ENCODE assay signal across 2 cellular contexts in genomic region chr14:54440454-54440853, GRCh38.
TF ChIP-seq lines count a peak whose summit lies in the region.

No MANE protein-coding gene starts in this region.

TF ChIP-seq in H1, 55 proteins besides CTCF, POLR2A, EP300 and RAD21:
- TF ChIP-seq TAF7 (optimal IDR thresholded peaks at IDR 0.05; ENCODE audit: borderline replicate concordance, low read depth, low read length) (no peak), CBX5 (IDR thresholded peaks at IDR 0.05; ENCODE audit: low read depth, low read length) (no peak), SP1 (IDR thresholded peaks at IDR 0.05; ENCODE audit: low read depth, low read length) (no peak), CTBP2 (IDR thresholded peaks at IDR 0.05; ENCODE audit: borderline replicate concordance, insufficient read depth, insufficient read length, low read length) (no peak), SIN3A (conservative IDR thresholded peaks at IDR 0.05 in 1 of 2, IDR thresholded peaks at IDR 0.05 in 1 of 2; ENCODE audit: low read depth in 1 of 2, low read length in 2 of 2) (no peak), CHD2 (IDR thresholded peaks at IDR 0.05; ENCODE audit: low read length) (no peak), HDAC6 (IDR thresholded peaks at IDR 0.05; ENCODE audit: low read depth, low read length) (no peak), RBBP5 (IDR thresholded peaks at IDR 0.05; ENCODE audit: borderline replicate concordance, low read depth, low read length) (no peak)
TF ChIP-seq in H1: peak in this region for 0.

TF ChIP-seq in neural cell, 6 proteins besides CTCF, POLR2A, EP300 and RAD21:
- TF ChIP-seq TAF1 (IDR thresholded peaks at IDR 0.05; ENCODE audit: low read depth) = no peak
- TF ChIP-seq POLR2AphosphoS5 (IDR thresholded peaks at IDR 0.05) = no peak
- TF ChIP-seq MXI1 (conservative IDR thresholded peaks at IDR 0.05; ENCODE audit: poor library complexity, severe bottlenecking) = no peak
- no peak for TF ChIP-seq SMC3 (conservative IDR thresholded peaks at IDR 0.05; ENCODE audit: poor library complexity)
- TF ChIP-seq EZH2 (IDR thresholded peaks at IDR 0.05; ENCODE audit: borderline replicate concordance, insufficient read depth, low read length, poor library complexity, severe bottlenecking) = no peak
- TF ChIP-seq REST (IDR thresholded peaks at IDR 0.05; ENCODE audit: borderline replicate concordance) = no peak
